Comparison of ENCODE assay signal across 8 cellular contexts in the genomic region with DNA sequence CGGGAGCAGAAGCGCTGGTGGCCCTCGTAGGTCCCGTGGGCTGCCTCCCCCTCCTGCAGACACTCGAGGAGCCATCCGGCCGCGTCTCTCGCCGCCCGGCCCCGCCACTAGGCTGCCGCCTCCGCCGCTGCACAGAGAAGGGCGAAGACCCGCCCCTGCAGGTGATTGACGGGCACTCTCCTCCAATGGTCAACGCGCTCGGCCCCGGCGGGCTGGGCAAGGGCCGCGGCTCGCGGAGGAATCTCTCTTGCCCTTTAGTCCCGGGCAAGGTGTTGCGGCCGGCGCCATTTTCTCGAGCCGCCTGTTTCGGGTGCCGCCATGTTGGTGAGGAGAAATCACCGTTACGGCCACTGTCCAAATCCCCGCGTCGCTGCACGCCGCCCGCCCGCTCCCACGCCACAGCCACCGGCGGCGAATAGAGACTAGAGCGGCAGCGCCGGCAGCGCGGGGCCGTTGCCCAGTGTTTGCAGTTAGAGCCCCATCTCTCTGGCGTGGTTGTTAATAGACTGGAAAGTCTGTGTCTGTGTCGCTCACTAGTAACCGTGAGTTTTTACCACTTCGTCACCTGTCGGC. TPM values are rescaled to one million over a fixed set of nuclear protein-coding genes. Genes with fewer than 3 reads are reported as not detected.
DNase-seq lines count a peak whose midpoint lies in the region; ATAC-seq, FAIRE-seq and TF ChIP-seq lines count a peak whose summit lies in the region.

A gene with protein sequence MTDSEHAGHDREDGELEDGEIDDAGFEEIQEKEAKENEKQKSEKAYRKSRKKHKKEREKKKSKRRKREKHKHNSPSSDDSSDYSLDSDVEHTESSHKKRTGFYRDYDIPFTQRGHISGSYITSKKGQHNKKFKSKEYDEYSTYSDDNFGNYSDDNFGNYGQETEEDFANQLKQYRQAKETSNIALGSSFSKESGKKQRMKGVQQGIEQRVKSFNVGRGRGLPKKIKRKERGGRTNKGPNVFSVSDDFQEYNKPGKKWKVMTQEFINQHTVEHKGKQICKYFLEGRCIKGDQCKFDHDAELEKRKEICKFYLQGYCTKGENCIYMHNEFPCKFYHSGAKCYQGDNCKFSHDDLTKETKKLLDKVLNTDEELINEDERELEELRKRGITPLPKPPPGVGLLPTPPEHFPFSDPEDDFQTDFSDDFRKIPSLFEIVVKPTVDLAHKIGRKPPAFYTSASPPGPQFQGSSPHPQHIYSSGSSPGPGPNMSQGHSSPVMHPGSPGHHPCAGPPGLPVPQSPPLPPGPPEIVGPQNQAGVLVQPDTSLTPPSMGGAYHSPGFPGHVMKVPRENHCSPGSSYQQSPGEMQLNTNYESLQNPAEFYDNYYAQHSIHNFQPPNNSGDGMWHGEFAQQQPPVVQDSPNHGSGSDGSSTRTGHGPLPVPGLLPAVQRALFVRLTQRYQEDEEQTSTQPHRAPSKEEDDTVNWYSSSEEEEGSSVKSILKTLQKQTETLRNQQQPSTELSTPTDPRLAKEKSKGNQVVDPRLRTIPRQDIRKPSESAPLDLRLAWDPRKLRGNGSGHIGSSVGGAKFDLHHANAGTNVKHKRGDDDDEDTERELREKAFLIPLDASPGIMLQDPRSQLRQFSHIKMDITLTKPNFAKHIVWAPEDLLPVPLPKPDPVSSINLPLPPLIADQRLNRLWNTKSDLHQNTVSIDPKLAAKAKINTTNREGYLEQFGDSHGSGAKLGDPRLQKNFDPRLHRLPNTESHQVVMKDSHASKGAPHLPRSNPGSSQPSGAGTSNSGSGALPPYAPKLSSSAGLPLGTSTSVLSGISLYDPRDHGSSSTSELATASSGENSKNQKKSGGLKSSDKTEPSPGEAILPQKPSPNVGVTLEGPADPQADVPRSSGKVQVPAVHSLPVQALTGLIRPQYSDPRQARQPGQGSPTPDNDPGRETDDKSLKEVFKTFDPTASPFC (plus strand): TSS at position 284 of the 573 bp plus-strand sequence. CDS start 398 bp downstream, outside the sequence.

- H3K27ac ChIP-seq in psoas muscle: peak within 1 kb of the TSS; percentile 100

- peak; percentile 69 for DNase-seq in GM12892 (ENCODE audit: insufficient read length)
- DNase-seq in NCI-H146 (lab: John Stamatoyannopoulos, UW): peak; percentile 97
- peak; percentile 97 to 99 (median 98) for DNase-seq in T-helper 1 cell
- peak; percentile 81 to 99 (median 98) for DNase-seq in amygdala (lab: John Stamatoyannopoulos, UW)
- DNase-seq in left ventricle myocardium superior: peak; percentile 99
- peak; percentile 99 for DNase-seq in psoas muscle
- DNase-seq in urothelium cell line (ENCODE audit: low spot score): peak; percentile 99

- H3K36me3 ChIP-seq in psoas muscle (ENCODE audit: insufficient read depth in 1 of 2, low read depth in 1 of 2): no peaks in the 10 kb centered on the region

- peak; percentile 18 for TF ChIP-seq CTCF in psoas muscle (IDR thresholded peaks at IDR 0.05)

- H3K27me3 ChIP-seq in psoas muscle (ENCODE audit: insufficient read depth in 3 of 3, low read length in 2 of 3): no peaks in the 10 kb centered on the region

- H3K4me1 ChIP-seq in psoas muscle: peaks cover 6% of the 10 kb centered on the region

- peak; percentile 93 for ATAC-seq in HG02852 (IDR thresholded peaks at IDR 0.05; ENCODE audit: unreplicated experiment)
- ATAC-seq in left ventricle myocardium superior: peak; percentile 98
- ATAC-seq in psoas muscle: peak; percentile 97 to 99 (median 98)

- intact Hi-C loops in left ventricle myocardium superior (cut with micrococcal nuclease): no loop called here
- intact Hi-C loops in psoas muscle (cut with DNase I): loop anchor here in 1 of 2 donors (10.0 kb wide), 1 partner anchor 309 kb away; the partner anchor contains the start of gene CHCHD5

- TF ChIP-seq POLR2A in GM12892 (IDR thresholded peaks at IDR 0.05; ENCODE audit: low read depth, low read length): peak; percentile 98

- peak within 1 kb of the TSS; percentile 91 for H3K4me3 ChIP-seq in psoas muscle

- WGBS in psoas muscle, 3 donors: 0% methylated on average over 51 to 59 of the region's 59 CpGs

- FAIRE-seq in GM12892 (lab: Jason Lieb, UNC): peak; percentile 96
- FAIRE-seq in urothelium cell line (lab: Jason Lieb, UNC): peak; percentile 93

- H3K9me3 ChIP-seq in psoas muscle: no peaks in the 10 kb centered on the region

RNA-seq across cellular contexts. Expression of the gene that starts here (rescaled TPM):
- polyA plus RNA-seq in GM12892 (2012; ENCODE audit: missing spikeins): 8.4 TPM
- total RNA-seq in left ventricle myocardium superior (21.8 TPM), psoas muscle (10 to 100 TPM; 11.2 to 14.6 (median 13.1) TPM)
- 1 to 10 TPM in 2 of 3 donors, under 1 TPM in 1; 0.81 to 2.5 (median 1.2) TPM for polyA plus RNA-seq in psoas muscle

Comparison
In these comparisons a context has a peak if more than half of its experiments do, and no peak if none do; other contexts are left out.
1. Peak in every context shown above with its lines: DNase-seq, ATAC-seq, H3K4me3 ChIP-seq and H3K27ac ChIP-seq.